15 cellular contexts compared by ENCODE assay signal in the genomic region with DNA sequence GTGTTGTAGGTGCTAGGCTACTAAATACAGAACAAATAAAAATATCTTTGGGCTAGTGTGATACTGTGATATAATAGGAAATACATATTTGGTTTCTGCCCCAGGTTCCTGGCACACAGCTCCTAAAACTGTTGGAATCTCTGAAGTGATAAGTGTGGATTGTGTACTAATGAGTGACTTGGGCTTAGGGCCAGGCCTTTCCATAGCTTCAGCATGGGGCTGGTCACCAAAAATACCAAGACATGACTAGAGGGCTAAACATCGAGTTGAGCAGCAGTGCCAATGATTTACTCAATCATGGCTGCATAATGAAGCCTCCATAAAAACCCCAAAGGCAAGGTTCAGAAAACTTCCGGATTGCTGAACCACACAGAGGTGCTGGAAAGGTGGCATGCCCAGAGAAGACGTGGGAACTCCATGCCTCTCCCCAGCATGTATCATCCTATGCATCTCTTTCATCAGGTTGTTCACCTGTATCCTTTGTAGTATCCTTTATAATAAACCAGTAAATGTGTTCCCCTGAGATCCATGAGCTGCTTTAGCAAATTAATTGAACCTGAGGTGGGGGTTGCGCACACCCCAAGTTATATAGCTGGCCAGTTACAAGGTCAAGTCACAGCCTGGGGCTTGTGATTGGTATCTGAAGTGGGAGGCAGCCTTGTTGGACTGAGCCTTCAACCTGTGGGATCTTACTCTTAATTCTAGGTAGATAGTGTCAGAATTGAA. TPM values are rescaled to one million over a fixed set of nuclear protein-coding genes. Genes with fewer than 3 reads are reported as not detected.
DNase-seq lines count a peak whose midpoint lies in the region; ATAC-seq, FAIRE-seq and TF ChIP-seq lines count a peak whose summit lies in the region.
"Had no signal": no experiment of that assay in that cellular context is flagged by ENCODE, and none has a peak within 500 bp of the region (broad histone marks: within the 10 kb centered on the region; RNA-seq: fewer than 3 reads in every experiment).

No MANE protein-coding gene starts in this region.

- H3K27ac ChIP-seq in GM23248 = no peak overlapping the region
- no peak overlapping the region for H3K27ac ChIP-seq in K562 (ENCODE audit: extremely low read depth, low read depth, low read length)
- H3K27ac ChIP-seq in pancreas = peak overlapping the region in 2 of 4 donors; percentile 21 to 29
- H3K27ac ChIP-seq: BLaER1 treated with 17β-estradiol and CSF1 and Interleukin-3, amounts not matched to agents 10 nM and 100 nM; esophagus squamous epithelium; sigmoid colon had no signal

- no peaks in the 10 kb centered on the region for H3K9me3 ChIP-seq in GM23248 (ENCODE audit: low read depth)
- H3K9me3 ChIP-seq in K562 (replicated peaks; ENCODE audit: control insufficient read depth, insufficient read depth, low read depth, low read length) = no peaks in the 10 kb centered on the region
- H3K9me3 ChIP-seq in pancreas = no peaks in the 10 kb centered on the region
- H3K9me3 ChIP-seq: BLaER1 treated with 17β-estradiol and CSF1 and Interleukin-3, amounts not matched to agents 10 nM and 100 nM; esophagus squamous epithelium; sigmoid colon had no signal

- no peak for TF ChIP-seq POLR2A in K562 (conservative IDR thresholded peaks at IDR 0.05)

- DNase-seq in GM23248 (peak; percentile 56), K562 (ENCODE audit: extremely low read depth in 1 of 4, low spot score in 3 of 4) (no peak), Right ventricle myocardium inferior (ENCODE audit: missing footprints) (no peak), pancreas (peak in 3 of 6 donors; percentile 30 to 51 (median 31)), NAMALWA (ENCODE audit: low spot score) (no peak), posterior cingulate gyrus (no peak), DMS79 (lab: John Stamatoyannopoulos, UW) (no peak), cortex of kidney (lab: John Stamatoyannopoulos, UW) (no peak)
- DNase-seq: activated gamma-delta T cell treated with Interleukin-2 at 50 U/mL for 16 hours; DND-41; esophagus squamous epithelium; NCI-H1694; sigmoid colon; stimulated activated naive CD8-positive, alpha-beta T cell treated with anti-CD3 and anti-CD28 coated beads, Interleukin-15, Interleukin-2, amounts not matched to agents 100 U/mL and 50 U/mL, for 24 hours had no signal

- no peaks in the 10 kb centered on the region for H3K27me3 ChIP-seq in GM23248 (replicated peaks; ENCODE audit: insufficient read depth)
- no peaks in the 10 kb centered on the region for H3K27me3 ChIP-seq in K562 (ENCODE audit: control insufficient read depth in 2 of 2, insufficient read depth in 2 of 2, low read length in 2 of 2)
- no peaks in the 10 kb centered on the region for H3K27me3 ChIP-seq in pancreas
- H3K27me3 ChIP-seq: BLaER1 treated with 17β-estradiol and CSF1 and Interleukin-3, amounts not matched to agents 10 nM and 100 nM; esophagus squamous epithelium; sigmoid colon had no signal

- H4K20me1 ChIP-seq in GM23248 (ENCODE audit: insufficient read depth) (no peaks in the 10 kb centered on the region; the same call in 1 of the 2 replicates), K562 (replicated peaks; ENCODE audit: control insufficient read depth, insufficient read depth, low read length) (no peaks in the 10 kb centered on the region)

- H2AFZ ChIP-seq in GM23248 (no peak overlapping the region), K562 (ENCODE audit: low read depth, low read length) (no peak overlapping the region)

- peaks cover 27% of the 10 kb centered on the region for H3K4me1 ChIP-seq in GM23248 (ENCODE audit: insufficient read depth)
- H3K4me1 ChIP-seq in K562 (replicated peaks in 1 of 2; ENCODE audit: control insufficient read depth in 2 of 2, insufficient read depth in 2 of 2, low read length in 2 of 2) = no peaks in the 10 kb centered on the region; a peak in 1 of 5 replicates
- peaks cover 19 to 24% (median 22%) of the 10 kb centered on the region in 3 donors for H3K4me1 ChIP-seq in pancreas

- in situ Hi-C loops in GM23248 (cut with MboI) (no loop called here), K562 (cut with MboI) (no loop called here)

- no peak for TF ChIP-seq RAD21 in K562 (CRISPR knock-in tag; conservative IDR thresholded peaks at IDR 0.05 in 1 of 2, IDR thresholded peaks at IDR 0.05 in 1 of 2)

- H3K4me2 ChIP-seq in GM23248 (ENCODE audit: unreplicated experiment) (no peak overlapping the region), K562 (ENCODE audit: insufficient read depth, low read length) (no peak overlapping the region)
- H3K4me2 ChIP-seq: BLaER1 treated with 17β-estradiol and CSF1 and Interleukin-3, amounts not matched to agents 10 nM and 100 nM had no signal

- TF ChIP-seq EP300 in K562 (IDR thresholded peaks at IDR 0.05; ENCODE audit: low read length) = no peak

- H3K79me2 ChIP-seq in GM23248 (ENCODE audit: insufficient read depth) = peaks cover 100% of the 10 kb centered on the region
- peaks cover 62% of the 10 kb centered on the region for H3K79me2 ChIP-seq in K562 (ENCODE audit: control insufficient read depth, insufficient read depth, low read length)

- TF ChIP-seq CTCF in K562 (IDR thresholded peaks at IDR 0.05 in 2 of 3, conservative IDR thresholded peaks at IDR 0.05 in 1 of 3; ENCODE audit: insufficient read depth in 2 of 3, low read depth in 1 of 3, low read length in 3 of 3) = no peak
- TF ChIP-seq CTCF in pancreas (IDR thresholded peaks at IDR 0.05) = no peak

- H3K36me3 ChIP-seq in GM23248 (ENCODE audit: low read depth) (no peaks in the 10 kb centered on the region), K562 (ENCODE audit: control insufficient read depth, insufficient read depth, low read length) (peaks cover 20% of the 10 kb centered on the region; the same call in 2 of the 3 replicates), pancreas (no peaks in the 10 kb centered on the region)
- H3K36me3 ChIP-seq: esophagus squamous epithelium, sigmoid colon had no signal

- no peak for FAIRE-seq in K562 (lab: Jason Lieb, UNC)
- no peak for FAIRE-seq in pancreas (lab: Jason Lieb, UNC)

- no peak overlapping the region for H3K9ac ChIP-seq in GM23248
- no peak overlapping the region; a peak in 1 of 4 replicates for H3K9ac ChIP-seq in K562 (ENCODE audit: insufficient read depth in 1 of 2, low read depth in 2 of 2, low read length in 2 of 2)
- H3K9ac ChIP-seq: BLaER1 treated with 17β-estradiol and CSF1 and Interleukin-3, amounts not matched to agents 10 nM and 100 nM had no signal

- intact Hi-C loops in K562 (cut with micrococcal nuclease) (no loop called here), Right ventricle myocardium inferior (cut with DNase I) (loop anchor here (5.0 kb wide), 1 partner anchor 42 kb away; no protein-coding TSS in a partner anchor), pancreas (cut with DNase I) (no loop called here), posterior cingulate gyrus (cut with DNase I) (no loop called here)

- POLR2A ChIA-PET in K562 (lab: Yijun Ruan, JAX) = interaction anchor here (1.2 kb wide), 1 partner anchor 109 kb away, joined by 3 read pairs; no protein-coding TSS in a partner anchor

- no peaks in the 10 kb centered on the region for H3K9me1 ChIP-seq in K562 (ENCODE audit: control insufficient read depth, insufficient read depth, low read length)

- H3K9me2 ChIP-seq in GM23248 (ENCODE audit: insufficient read depth) = no peaks in the 10 kb centered on the region

- H3F3A ChIP-seq in GM23248 (ENCODE audit: insufficient read depth) = peaks cover 26% of the 10 kb centered on the region

- CTCF ChIA-PET in K562 (lab: Yijun Ruan, JAX; ENCODE audit: low intra/inter-chr PET ratio) = no interaction called here

- BruUV-seq in K562 (replicated peaks; lab: Mats Ljungman, UMichigan) = no TSS peak

- WGBS in GM23248 (ENCODE audit: low coverage in 1 of 2, low lambda C conversion rate in 2 of 2, missing lambda C conversion rate in 2 of 2), 2 experiments = 91 to 94% methylated on average over 4 of the region's 4 CpGs
- WGBS in K562 (ENCODE audit: insufficient coverage, low coverage, missing lambda C conversion rate) = 76% methylated on average over 4 of the region's 4 CpGs
- 40 to 45% methylated on average over 4 of the region's 4 CpGs for WGBS in pancreas, 2 donors

- ATAC-seq in K562 = peak; percentile 62
- peak; percentile 86 for ATAC-seq in Right ventricle myocardium inferior
- peak; percentile 62 to 85 (median 81) for ATAC-seq in pancreas
- ATAC-seq: stimulated activated naive CD8-positive, alpha-beta T cell treated with anti-CD3 and anti-CD28 coated beads, Interleukin-15, Interleukin-2, amounts not matched to agents 100 U/mL and 50 U/mL, for 24 hours had no signal

- H3K4me3 ChIP-seq in GM23248 (no peak overlapping the region), K562 (no peak overlapping the region), pancreas (no peak overlapping the region)
- H3K4me3 ChIP-seq: BLaER1 treated with 17β-estradiol and CSF1 and Interleukin-3, amounts not matched to agents 10 nM and 100 nM; esophagus squamous epithelium; sigmoid colon had no signal

TF ChIP-seq in K562, 482 proteins besides CTCF, POLR2A, EP300 and RAD21:
- TF ChIP-seq YY1 (IDR thresholded peaks at IDR 0.05; ENCODE audit: borderline replicate concordance in 1 of 3, control insufficient read depth in 1 of 3, extremely low read depth in 1 of 3, insufficient read depth in 3 of 3, insufficient read length in 1 of 3, insufficient replicate concordance in 2 of 3, low read depth in 1 of 3, low read length in 2 of 3) (peak in 1 of 3 experiments; percentile 22), MTA3 (IDR thresholded peaks at IDR 0.05; ENCODE audit: borderline replicate concordance) (no peak)
TF ChIP-seq in K562: peak in this region for 1.

RNA-seq across cellular contexts. Expression of gene ZMYM4, which starts 51.6 kb away (rescaled TPM):
- 29.2 and 34.9 TPM in 2 replicates for total RNA-seq in GM23248 (2014; rRNA removed; shearing (Covaris generic))
- 37.7 and 40.8 TPM in 2 replicates for polyA plus RNA-seq in GM23248 (2016; fragmentation: Nextera tagmentation; extraction: Ambion mirVana)
- 45.4 and 172 TPM in 2 replicates for total RNA-seq in K562 (2011; cell fraction: chromatin; rRNA removed; ENCODE audit: low replicate concordance)
- 21.7 and 37.4 TPM in 2 replicates for total RNA-seq in K562 (2011; cell fraction: nucleolus; rRNA removed)
- 46.6 and 51.5 TPM in 2 replicates for total RNA-seq in K562 (2011; cell fraction: nucleoplasm; rRNA removed)
- total RNA-seq in K562 (2014; rRNA removed) = 42.5 and 43.7 TPM in 2 replicates
- total RNA-seq in K562 (2014; rRNA removed; fragmentation: Illumina TruSeq; extraction: Trizol) = 72.0 and 86.8 TPM in 2 replicates
- 61.3 and 63.3 TPM in 2 replicates for total RNA-seq in K562 (2015; rRNA removed; fragmentation: Illumina TruSeq; extraction: Trizol)
- total RNA-seq in K562 (2021) = 77.2 and 85.0 TPM in 2 replicates
- 58.4 and 68.0 TPM in 2 replicates for polyA plus RNA-seq in K562 (2011; rRNA removed)
- polyA plus RNA-seq in K562 (2011; cell fraction: cytosol; rRNA removed) = 14.8 and 31.2 TPM in 2 replicates
- polyA plus RNA-seq in K562 (2011; cell fraction: nucleus; rRNA removed) = 25.3 and 39.9 TPM in 2 replicates
- polyA plus RNA-seq in K562 (2012) = 33.8 and 41.6 TPM in 2 replicates
- 57.0 and 68.7 TPM in 2 replicates for polyA plus RNA-seq in K562 (2014; fragmentation: Illumina TruSeq; extraction: Trizol)
- polyA plus RNA-seq in K562 (2014; fragmentation: Nextera tagmentation; extraction: Ambion mirVana) = 10 to 100 TPM; 15.2 to 19.1 TPM
- polyA plus RNA-seq in K562 (2014; rRNA removed) = 35.7 and 45.0 TPM in 2 replicates
- 142 and 182 TPM in 2 replicates for polyA minus RNA-seq in K562 (2011; rRNA and poly(A)+ RNA removed)
- 48.1 and 61.0 TPM in 2 replicates for polyA minus RNA-seq in K562 (2011; cell fraction: cytosol; rRNA and poly(A)+ RNA removed)
- polyA minus RNA-seq in K562 (2011; cell fraction: nucleus; rRNA and poly(A)+ RNA removed) = 29.5 and 68.4 TPM in 2 replicates
- 27.7 TPM for total RNA-seq in Right ventricle myocardium inferior
- 10 to 100 TPM; 17.2 to 31.1 (median 21.5) TPM for total RNA-seq in pancreas
- polyA plus RNA-seq in pancreas = 10 to 100 TPM; 10.5 to 12.7 TPM
